Comparison of ENCODE assay signal across 8 cellular contexts in genomic region chr19:41959056-41960053, GRCh38. TPM values are rescaled to one million over a fixed set of nuclear protein-coding genes. Genes with fewer than 3 reads are reported as not detected.
DNase-seq lines count a peak whose midpoint lies in the region; ATAC-seq, FAIRE-seq and TF ChIP-seq lines count a peak whose summit lies in the region.

Gene RABAC1, minus strand, starts transcription at chr19:41959321. Its CDS starts 29 bp downstream, at chr19:41959292.

- POLR2A ChIA-PET in A673 (lab: Charles Lee; ENCODE audit: low non-redundant PET): interaction anchor here (0.7 kb wide), 1 partner anchor 321 kb away, joined by 4 read pairs; no protein-coding TSS in a partner anchor

- H3K27me3 ChIP-seq in A673 (replicated peaks; ENCODE audit: insufficient read depth, low read depth, low read length, poor library complexity): no peaks in the 10 kb centered on the region
- no peaks in the 10 kb centered on the region for H3K27me3 ChIP-seq in breast epithelium
- H3K27me3 ChIP-seq in iPS-20b (ENCODE audit: insufficient read depth, low read length): no peaks in the 10 kb centered on the region
- H3K27me3 ChIP-seq in small intestine (ENCODE audit: control insufficient read depth in 2 of 2, insufficient read depth in 2 of 2, low read length in 2 of 2): no peaks in the 10 kb centered on the region

- TF ChIP-seq CTCF in A673 (conservative IDR thresholded peaks at IDR 0.05; ENCODE audit: low read depth, low read length) (peak; percentile 32), VCaP (conservative IDR thresholded peaks at IDR 0.05) (peak; percentile 47), breast epithelium (IDR thresholded peaks at IDR 0.05) (no peak)

- BruUV-seq in A673 (replicated peaks; lab: Mats Ljungman, UMichigan): no TSS peak

- FAIRE-seq in small intestine (lab: Jason Lieb, UNC): no peak

- peak within 1 kb of the TSS; percentile 70 for H3K27ac ChIP-seq in A673 (ENCODE audit: low read depth, low read length, poor library complexity, severe bottlenecking)
- H3K27ac ChIP-seq in VCaP: peak within 1 kb of the TSS; percentile 85
- H3K27ac ChIP-seq in breast epithelium: peak within 1 kb of the TSS; percentile 89 to 95
- H3K27ac ChIP-seq in iPS-20b (ENCODE audit: low read length): no peak within 1 kb of the TSS
- peak within 1 kb of the TSS; percentile 89 to 98 for H3K27ac ChIP-seq in small intestine (ENCODE audit: low read depth in 1 of 2, low read length in 1 of 2)

- TF ChIP-seq POLR2A in breast epithelium (IDR thresholded peaks at IDR 0.05): peak; percentile 32

- intact Hi-C loops in A673 (cut with micrococcal nuclease; ENCODE audit: unreplicated experiment) (loop anchor here (2.0 to 10.0 kb wide), 2 partner anchors 73 to 165 kb away; partner anchors contain the start of gene CEACAM3), breast epithelium (cut with DNase I; ENCODE audit: low total_unique reads) (loop anchor here (5.0 kb wide), 1 partner anchor 872 kb away; the partner anchor contains the start of gene CYP2A13)

- DNase-seq in A673 (ENCODE audit: low spot score) (peak; percentile 97), NCI-H2196 treated with DMSO at 0.1 percent for 48 hours (lab: John Stamatoyannopoulos, UW; ENCODE audit: unreplicated experiment) (peak; percentile 89), breast epithelium (ENCODE audit: low spot score in 2 of 2) (peak; percentile 83 to 84), small intestine (peak; percentile 93)

- peak; percentile 74 for ATAC-seq in GM18867 (IDR thresholded peaks at IDR 0.05; ENCODE audit: unreplicated experiment)
- peak; percentile 81 for ATAC-seq in HG03108 (IDR thresholded peaks at IDR 0.05; ENCODE audit: unreplicated experiment)

- H3K9me3 ChIP-seq in A673 (ENCODE audit: low read depth, low read length, poor library complexity, severe bottlenecking) (no peaks in the 10 kb centered on the region), breast epithelium (no peaks in the 10 kb centered on the region), iPS-20b (ENCODE audit: insufficient read depth, low read depth, low read length) (no peaks in the 10 kb centered on the region), small intestine (ENCODE audit: control insufficient read depth, low read depth) (no peaks in the 10 kb centered on the region)

- 5 to 6% (median 5%) methylated on average over 39 to 46 of the region's 46 CpGs for WGBS in small intestine, 3 donors

- H3K4me3 ChIP-seq in A673 (ENCODE audit: low read depth, low read length, poor library complexity, severe bottlenecking): peak within 1 kb of the TSS; percentile 84
- peak within 1 kb of the TSS; percentile 67 to 99 (median 78) for H3K4me3 ChIP-seq in breast epithelium
- peak within 1 kb of the TSS; percentile 82 for H3K4me3 ChIP-seq in iPS-20b (ENCODE audit: low read length)
- peak within 1 kb of the TSS; percentile 69 to 79 for H3K4me3 ChIP-seq in small intestine (ENCODE audit: low read depth in 1 of 2, low read length in 2 of 2)

- CTCF ChIA-PET in A673 (lab: Charles Lee): interaction anchor here (0.6 to 3.0 kb wide), 5 partner anchors 76 to 206 kb away, joined by 3 to 11 read pairs (median 4); no protein-coding TSS in a partner anchor

- H3K9ac ChIP-seq in iPS-20b (ENCODE audit: low read depth, low read length): peak within 1 kb of the TSS; percentile 71; the same call in 1 of the 2 replicates

- H3K4me1 ChIP-seq in A673 (ENCODE audit: insufficient read depth, low read length, poor library complexity, severe bottlenecking) (peaks cover 7% of the 10 kb centered on the region), breast epithelium (peaks cover 0 to 11% of the 10 kb centered on the region in 2 donors), iPS-20b (ENCODE audit: insufficient read depth, low read length) (peaks cover 8% of the 10 kb centered on the region; the same call in 1 of the 2 replicates), small intestine (ENCODE audit: control insufficient read depth in 2 of 2, insufficient read depth in 1 of 2, low read depth in 1 of 2, low read length in 1 of 2) (peaks cover 0 to 3% of the 10 kb centered on the region in 2 donors)

- H3K36me3 ChIP-seq in A673 (ENCODE audit: insufficient read depth, low read length, poor library complexity, severe bottlenecking): peaks cover 3% of the 10 kb centered on the region
- H3K36me3 ChIP-seq in breast epithelium: no peaks in the 10 kb centered on the region
- no peaks in the 10 kb centered on the region; the same call in 1 of the 2 replicates for H3K36me3 ChIP-seq in iPS-20b (ENCODE audit: insufficient read depth, low read depth, low read length)
- H3K36me3 ChIP-seq in small intestine (ENCODE audit: control insufficient read depth in 2 of 2, insufficient read depth in 2 of 2, low read length in 2 of 2): peaks cover 0 to 3% of the 10 kb centered on the region in 2 donors

RNA-seq across cellular contexts. Expression of gene RABAC1, which starts in this region (rescaled TPM):
- total RNA-seq in A673 (2021) (114 and 124 TPM in 2 replicates), breast epithelium (100 to 1,000 TPM; 150 to 190 (median 153) TPM)
- 100 to 1,000 TPM; 183 to 227 (median 206) TPM for polyA plus RNA-seq in small intestine

Comparison
In these comparisons a context has a peak if more than half of its experiments do, and no peak if none do; other contexts are left out.
1. CTCF ChIP-seq: peak in A673 (single experiment) and VCaP (single experiment); none in breast epithelium (0 of 3).
2. Peak in every context shown above with its lines, with median percentiles within 50 percentile points of each other: DNase-seq and H3K4me3 ChIP-seq.